In the genomic region with DNA sequence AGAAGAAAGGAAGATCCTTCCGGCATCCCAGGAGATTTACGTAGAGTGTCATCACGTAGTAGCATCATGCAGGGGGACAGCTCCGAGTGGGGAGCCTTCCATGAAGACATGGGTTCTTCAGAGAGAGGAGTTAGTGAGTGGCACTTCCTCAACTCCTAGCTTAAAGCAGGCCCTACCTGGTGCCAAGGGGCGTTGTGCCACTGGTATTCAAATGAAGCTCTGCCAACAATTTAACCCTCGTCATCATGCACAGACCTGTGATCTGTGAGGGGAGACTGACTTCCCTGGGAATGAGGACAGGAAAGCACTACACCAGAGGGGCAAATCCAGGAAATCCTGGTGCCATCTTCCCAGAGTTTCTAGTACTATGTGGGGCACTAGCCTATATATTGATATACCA, we compare ENCODE assay signal across 10 cellular contexts. TPM values are rescaled to one million over a fixed set of nuclear protein-coding genes. Genes with fewer than 3 reads are reported as not detected.
"Had no signal": no experiment of that assay in that cellular context is flagged by ENCODE, and none has a peak within 500 bp of the region (broad histone marks: within the 10 kb centered on the region; RNA-seq: fewer than 3 reads in every experiment).

No MANE protein-coding gene starts in this region.

- ATAC-seq: GM23338, HCT116 had no signal

- FAIRE-seq: H1, H54 had no signal

- H3K9me3 Mint-ChIP-seq: GM23338, H9, HFFc6 had no signal

- DNase-seq: GM23248, GOT3, H7, H9, HCEC 1CT, HFFc6 had no signal

- H3K4me3 Mint-ChIP-seq: GM23338, H9, HFFc6 had no signal

- H3K27ac Mint-ChIP-seq: GM23338, H9, HFFc6 had no signal

RNA-seq across cellular contexts. Expression of gene TMEM266, which starts 59.0 kb away (rescaled TPM):
- total RNA-seq: GM23248 had no signal
- polyA plus RNA-seq: GM23248 had no signal
